Comparison of ENCODE assay signal across 1 cellular context in the genomic region with DNA sequence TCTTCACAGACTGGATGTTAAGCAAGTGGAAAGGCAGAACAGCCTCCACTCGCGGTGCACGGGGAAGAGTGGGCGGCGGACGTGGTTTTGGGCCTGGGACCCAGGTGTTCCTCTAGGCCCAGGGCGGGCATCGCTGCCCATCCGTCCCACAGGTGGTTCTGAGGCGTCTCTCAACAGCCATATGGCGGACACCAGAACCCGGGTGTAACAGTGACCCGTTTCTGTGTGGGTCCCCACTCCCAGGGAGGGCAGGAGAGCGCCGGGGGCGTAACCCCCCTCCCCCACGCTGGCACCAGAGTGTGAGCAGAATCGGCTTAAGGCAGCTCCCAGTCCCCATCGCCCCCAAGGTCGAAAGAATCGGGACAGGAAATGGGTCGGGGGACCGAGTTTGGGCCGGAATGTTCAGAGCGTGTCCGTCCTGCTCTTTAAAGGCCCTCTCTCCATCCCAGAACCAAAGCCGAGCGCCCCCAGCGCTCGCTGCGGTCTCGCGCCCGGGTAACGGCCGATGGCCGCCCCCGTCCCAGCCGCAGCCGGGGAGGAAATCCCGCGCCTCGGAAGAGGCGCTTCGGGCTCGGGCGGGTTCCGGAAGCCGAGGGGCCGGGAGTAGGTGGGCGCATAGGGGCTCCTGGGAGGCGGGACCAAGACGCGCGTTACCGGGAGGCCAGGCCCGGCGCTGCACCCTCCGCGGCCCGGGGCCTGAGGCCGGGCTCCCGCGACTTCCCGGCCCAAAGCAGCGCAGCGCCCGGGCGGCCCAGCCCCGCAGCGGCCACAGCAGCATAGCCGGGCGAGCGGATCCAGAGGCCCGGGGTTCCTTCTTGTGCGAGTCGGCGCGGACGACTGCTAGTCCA.
A peak's percentile ranks its signal among the peaks of the same experiment; 100 is the strongest.
TF ChIP-seq lines count a peak whose summit lies in the region.

TK2 (minus strand) TSS at position 839 of the 848 bp plus-strand sequence; CDS start at position 778, 61 bp downstream.

TF ChIP-seq in GM12878, 131 proteins besides CTCF, POLR2A, EP300 and RAD21 (continued from another document and continues in another):
- TF ChIP-seq, protein P1, sequence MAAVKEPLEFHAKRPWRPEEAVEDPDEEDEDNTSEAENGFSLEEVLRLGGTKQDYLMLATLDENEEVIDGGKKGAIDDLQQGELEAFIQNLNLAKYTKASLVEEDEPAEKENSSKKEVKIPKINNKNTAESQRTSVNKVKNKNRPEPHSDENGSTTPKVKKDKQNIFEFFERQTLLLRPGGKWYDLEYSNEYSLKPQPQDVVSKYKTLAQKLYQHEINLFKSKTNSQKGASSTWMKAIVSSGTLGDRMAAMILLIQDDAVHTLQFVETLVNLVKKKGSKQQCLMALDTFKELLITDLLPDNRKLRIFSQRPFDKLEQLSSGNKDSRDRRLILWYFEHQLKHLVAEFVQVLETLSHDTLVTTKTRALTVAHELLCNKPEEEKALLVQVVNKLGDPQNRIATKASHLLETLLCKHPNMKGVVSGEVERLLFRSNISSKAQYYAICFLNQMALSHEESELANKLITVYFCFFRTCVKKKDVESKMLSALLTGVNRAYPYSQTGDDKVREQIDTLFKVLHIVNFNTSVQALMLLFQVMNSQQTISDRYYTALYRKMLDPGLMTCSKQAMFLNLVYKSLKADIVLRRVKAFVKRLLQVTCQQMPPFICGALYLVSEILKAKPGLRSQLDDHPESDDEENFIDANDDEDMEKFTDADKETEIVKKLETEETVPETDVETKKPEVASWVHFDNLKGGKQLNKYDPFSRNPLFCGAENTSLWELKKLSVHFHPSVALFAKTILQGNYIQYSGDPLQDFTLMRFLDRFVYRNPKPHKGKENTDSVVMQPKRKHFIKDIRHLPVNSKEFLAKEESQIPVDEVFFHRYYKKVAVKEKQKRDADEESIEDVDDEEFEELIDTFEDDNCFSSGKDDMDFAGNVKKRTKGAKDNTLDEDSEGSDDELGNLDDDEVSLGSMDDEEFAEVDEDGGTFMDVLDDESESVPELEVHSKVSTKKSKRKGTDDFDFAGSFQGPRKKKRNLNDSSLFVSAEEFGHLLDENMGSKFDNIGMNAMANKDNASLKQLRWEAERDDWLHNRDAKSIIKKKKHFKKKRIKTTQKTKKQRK (IDR thresholded peaks at IDR 0.05; ENCODE audit: low read depth, low read length) = no peak
- TF ChIP-seq GATAD2B (conservative IDR thresholded peaks at IDR 0.05; ENCODE audit: low read depth) (peak; percentile 90), HDAC2 (IDR thresholded peaks at IDR 0.05) (no peak), BMI1 (IDR thresholded peaks at IDR 0.05; ENCODE audit: borderline replicate concordance) (no peak), SP1 (IDR thresholded peaks at IDR 0.05; ENCODE audit: low read depth, low read length) (no peak), ATF2 (IDR thresholded peaks at IDR 0.05; ENCODE audit: low read length) (no peak), REST (IDR thresholded peaks at IDR 0.05; ENCODE audit: low read depth, low read length) (no peak), TBL1XR1 (IDR thresholded peaks at IDR 0.05; ENCODE audit: low read depth, low read length) (no peak), GABPA (IDR thresholded peaks at IDR 0.05; ENCODE audit: low read depth) (0 out of 2 replicates have a peak, but pooled peaks have one; percentile 67), MEF2B (IDR thresholded peaks at IDR 0.05; ENCODE audit: partially characterized antibody, poor library complexity, severe bottlenecking) (peak; percentile 50), CEBPB (IDR thresholded peaks at IDR 0.05; ENCODE audit: borderline replicate concordance in 1 of 2, low read depth in 2 of 2, low read length in 2 of 2) (no peak), ESRRA (IDR thresholded peaks at IDR 0.05; ENCODE audit: low read length) (no peak), SUZ12 (IDR thresholded peaks at IDR 0.05; ENCODE audit: unreplicated experiment) (no peak), ETV6 (conservative IDR thresholded peaks at IDR 0.05 in 1 of 2, IDR thresholded peaks at IDR 0.05 in 1 of 2; ENCODE audit: borderline replicate concordance in 1 of 2, low read depth in 1 of 2) (no peak), JUNB (IDR thresholded peaks at IDR 0.05) (no peak), MTA3 (IDR thresholded peaks at IDR 0.05; ENCODE audit: borderline replicate concordance, low read length) (no peak), FOS (IDR thresholded peaks at IDR 0.05; ENCODE audit: borderline replicate concordance, extremely low read depth, insufficient read length) (no peak), POLR2AphosphoS2 (IDR thresholded peaks at IDR 0.05; ENCODE audit: low read depth, low read length) (no peak), RELA (IDR thresholded peaks at IDR 0.05; ENCODE audit: borderline replicate concordance, partially characterized antibody) (no peak), TCF3 (IDR thresholded peaks at IDR 0.05; ENCODE audit: borderline replicate concordance, insufficient read depth, low read depth, low read length) (0 out of 2 replicates have a peak, but pooled peaks have one; percentile 49), CHD4 (IDR thresholded peaks at IDR 0.05) (no peak), CUX1 (IDR thresholded peaks at IDR 0.05; ENCODE audit: insufficient replicate concordance, low read depth, low read length) (no peak), ZZZ3 (IDR thresholded peaks at IDR 0.05; ENCODE audit: control insufficient read depth, insufficient read length, low read depth) (no peak)
- TF ChIP-seq, protein P2, sequence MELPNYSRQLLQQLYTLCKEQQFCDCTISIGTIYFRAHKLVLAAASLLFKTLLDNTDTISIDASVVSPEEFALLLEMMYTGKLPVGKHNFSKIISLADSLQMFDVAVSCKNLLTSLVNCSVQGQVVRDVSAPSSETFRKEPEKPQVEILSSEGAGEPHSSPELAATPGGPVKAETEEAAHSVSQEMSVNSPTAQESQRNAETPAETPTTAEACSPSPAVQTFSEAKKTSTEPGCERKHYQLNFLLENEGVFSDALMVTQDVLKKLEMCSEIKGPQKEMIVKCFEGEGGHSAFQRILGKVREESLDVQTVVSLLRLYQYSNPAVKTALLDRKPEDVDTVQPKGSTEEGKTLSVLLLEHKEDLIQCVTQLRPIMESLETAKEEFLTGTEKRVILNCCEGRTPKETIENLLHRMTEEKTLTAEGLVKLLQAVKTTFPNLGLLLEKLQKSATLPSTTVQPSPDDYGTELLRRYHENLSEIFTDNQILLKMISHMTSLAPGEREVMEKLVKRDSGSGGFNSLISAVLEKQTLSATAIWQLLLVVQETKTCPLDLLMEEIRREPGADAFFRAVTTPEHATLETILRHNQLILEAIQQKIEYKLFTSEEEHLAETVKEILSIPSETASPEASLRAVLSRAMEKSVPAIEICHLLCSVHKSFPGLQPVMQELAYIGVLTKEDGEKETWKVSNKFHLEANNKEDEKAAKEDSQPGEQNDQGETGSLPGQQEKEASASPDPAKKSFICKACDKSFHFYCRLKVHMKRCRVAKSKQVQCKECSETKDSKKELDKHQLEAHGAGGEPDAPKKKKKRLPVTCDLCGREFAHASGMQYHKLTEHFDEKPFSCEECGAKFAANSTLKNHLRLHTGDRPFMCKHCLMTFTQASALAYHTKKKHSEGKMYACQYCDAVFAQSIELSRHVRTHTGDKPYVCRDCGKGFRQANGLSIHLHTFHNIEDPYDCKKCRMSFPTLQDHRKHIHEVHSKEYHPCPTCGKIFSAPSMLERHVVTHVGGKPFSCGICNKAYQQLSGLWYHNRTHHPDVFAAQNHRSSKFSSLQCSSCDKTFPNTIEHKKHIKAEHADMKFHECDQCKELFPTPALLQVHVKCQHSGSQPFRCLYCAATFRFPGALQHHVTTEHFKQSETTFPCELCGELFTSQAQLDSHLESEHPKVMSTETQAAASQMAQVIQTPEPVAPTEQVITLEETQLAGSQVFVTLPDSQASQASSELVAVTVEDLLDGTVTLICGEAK (IDR thresholded peaks at IDR 0.05; ENCODE audit: borderline replicate concordance) = peak; percentile 56; the same call in 1 of the 2 replicates
- TF ChIP-seq, protein P3, sequence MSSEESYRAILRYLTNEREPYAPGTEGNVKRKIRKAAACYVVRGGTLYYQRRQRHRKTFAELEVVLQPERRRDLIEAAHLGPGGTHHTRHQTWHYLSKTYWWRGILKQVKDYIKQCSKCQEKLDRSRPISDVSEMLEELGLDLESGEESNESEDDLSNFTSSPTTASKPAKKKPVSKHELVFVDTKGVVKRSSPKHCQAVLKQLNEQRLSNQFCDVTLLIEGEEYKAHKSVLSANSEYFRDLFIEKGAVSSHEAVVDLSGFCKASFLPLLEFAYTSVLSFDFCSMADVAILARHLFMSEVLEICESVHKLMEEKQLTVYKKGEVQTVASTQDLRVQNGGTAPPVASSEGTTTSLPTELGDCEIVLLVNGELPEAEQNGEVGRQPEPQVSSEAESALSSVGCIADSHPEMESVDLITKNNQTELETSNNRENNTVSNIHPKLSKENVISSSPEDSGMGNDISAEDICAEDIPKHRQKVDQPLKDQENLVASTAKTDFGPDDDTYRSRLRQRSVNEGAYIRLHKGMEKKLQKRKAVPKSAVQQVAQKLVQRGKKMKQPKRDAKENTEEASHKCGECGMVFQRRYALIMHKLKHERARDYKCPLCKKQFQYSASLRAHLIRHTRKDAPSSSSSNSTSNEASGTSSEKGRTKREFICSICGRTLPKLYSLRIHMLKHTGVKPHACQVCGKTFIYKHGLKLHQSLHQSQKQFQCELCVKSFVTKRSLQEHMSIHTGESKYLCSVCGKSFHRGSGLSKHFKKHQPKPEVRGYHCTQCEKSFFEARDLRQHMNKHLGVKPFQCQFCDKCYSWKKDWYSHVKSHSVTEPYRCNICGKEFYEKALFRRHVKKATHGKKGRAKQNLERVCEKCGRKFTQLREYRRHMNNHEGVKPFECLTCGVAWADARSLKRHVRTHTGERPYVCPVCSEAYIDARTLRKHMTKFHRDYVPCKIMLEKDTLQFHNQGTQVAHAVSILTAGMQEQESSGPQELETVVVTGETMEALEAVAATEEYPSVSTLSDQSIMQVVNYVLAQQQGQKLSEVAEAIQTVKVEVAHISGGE (CRISPR knock-in tag; IDR thresholded peaks at IDR 0.05) = peak; percentile 20; the same call in 1 of the 2 replicates
- TF ChIP-seq, protein P4, sequence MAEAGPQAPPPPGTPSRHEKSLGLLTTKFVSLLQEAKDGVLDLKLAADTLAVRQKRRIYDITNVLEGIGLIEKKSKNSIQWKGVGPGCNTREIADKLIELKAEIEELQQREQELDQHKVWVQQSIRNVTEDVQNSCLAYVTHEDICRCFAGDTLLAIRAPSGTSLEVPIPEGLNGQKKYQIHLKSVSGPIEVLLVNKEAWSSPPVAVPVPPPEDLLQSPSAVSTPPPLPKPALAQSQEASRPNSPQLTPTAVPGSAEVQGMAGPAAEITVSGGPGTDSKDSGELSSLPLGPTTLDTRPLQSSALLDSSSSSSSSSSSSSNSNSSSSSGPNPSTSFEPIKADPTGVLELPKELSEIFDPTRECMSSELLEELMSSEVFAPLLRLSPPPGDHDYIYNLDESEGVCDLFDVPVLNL (IDR thresholded peaks at IDR 0.05; ENCODE audit: low read depth, low read length) = no peak
